22 cellular contexts compared by ENCODE assay signal in the genomic region with DNA sequence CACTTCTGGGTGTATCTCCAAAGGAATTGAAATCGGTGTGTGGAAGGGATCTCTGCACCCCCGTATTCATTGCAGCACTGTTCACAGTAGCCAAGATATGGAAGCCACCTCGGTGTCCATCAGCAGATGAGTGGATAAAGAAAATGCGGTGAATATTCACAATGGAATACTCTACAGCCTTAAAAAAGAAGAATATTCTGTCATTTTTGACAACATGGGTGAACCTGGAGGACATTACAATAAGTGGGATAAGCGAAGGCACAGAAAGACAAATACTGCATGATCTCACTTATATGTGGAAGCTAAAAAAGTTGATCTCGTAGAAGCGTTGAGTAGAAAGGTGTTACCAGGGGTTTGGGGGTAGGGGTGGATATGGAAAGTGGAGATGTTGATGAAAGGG.
"Had no signal": no experiment of that assay in that cellular context is flagged by ENCODE, and none has a peak within 500 bp of the region (broad histone marks: within the 10 kb centered on the region; RNA-seq: fewer than 3 reads in every experiment).

No MANE protein-coding gene starts in this region.

- H3K4me3 ChIP-seq: esophagus squamous epithelium, pancreas, right lobe of liver, stomach, tibial artery had no signal

- H3K4me3 Mint-ChIP-seq: effector memory CD8-positive, alpha-beta T cell; naive thymus-derived CD8-positive, alpha-beta T cell; nephron progenitor cell; stimulated activated effector memory CD8-positive, alpha-beta T cell treated with anti-CD3 and anti-CD28 coated beads, Interleukin-12 subunit alpha, Interleukin-12 subunit beta, amount 100 ng/mL, for 72 hours; type B pancreatic cell had no signal

- H3K4me1 ChIP-seq: right lobe of liver, stomach, tibial artery had no signal

- H3K27ac ChIP-seq: esophagus squamous epithelium, right lobe of liver, tibial artery had no signal

- H3K9me3 Mint-ChIP-seq: effector memory CD8-positive, alpha-beta T cell; naive thymus-derived CD8-positive, alpha-beta T cell; nephron progenitor cell; stimulated activated effector memory CD8-positive, alpha-beta T cell treated with anti-CD3 and anti-CD28 coated beads, Interleukin-12 subunit alpha, Interleukin-12 subunit beta, amount 100 ng/mL, for 72 hours; type B pancreatic cell had no signal

- H3K36me3 ChIP-seq: pancreas, right lobe of liver had no signal

- H3K36me3 Mint-ChIP-seq: stimulated activated effector memory CD8-positive, alpha-beta T cell treated with anti-CD3 and anti-CD28 coated beads, Interleukin-12 subunit alpha, Interleukin-12 subunit beta, amount 100 ng/mL, for 72 hours; type B pancreatic cell had no signal

- H3K9me3 ChIP-seq: esophagus squamous epithelium, pancreas, right lobe of liver, stomach, tibial artery had no signal

- H3K27me3 ChIP-seq: esophagus squamous epithelium, pancreas, right lobe of liver, stomach, tibial artery had no signal

- DNase-seq: cortex of kidney; effector memory CD8-positive, alpha-beta T cell; erythroblast; esophagus squamous epithelium; foreskin melanocyte; mesendoderm; midbrain; naive thymus-derived CD8-positive, alpha-beta T cell; nephron progenitor cell; nucleus accumbens; pancreas; right lobe of liver; small intestine; stimulated activated CD4-positive, alpha-beta T cell treated with anti-CD3 and anti-CD28 coated beads, Interleukin-12 subunit alpha, Interleukin-12 subunit beta, amount 100 ng/mL, for 4 hours; stimulated activated CD4-positive, alpha-beta T cell treated with anti-CD3 and anti-CD28 coated beads, Interleukin-2, amount 100 ng/mL, for 24 hours; stimulated activated CD4-positive, alpha-beta T cell treated with anti-CD3 and anti-CD28 coated beads, Interleukin-4, amount 100 ng/mL, for 24 hours; stimulated activated naive CD4-positive, alpha-beta T cell treated with Interleukin-2 at 50 U/mL for 16 hours; stomach; tibial artery had no signal

- H3K27ac Mint-ChIP-seq: effector memory CD8-positive, alpha-beta T cell; naive thymus-derived CD8-positive, alpha-beta T cell; nephron progenitor cell; stimulated activated effector memory CD8-positive, alpha-beta T cell treated with anti-CD3 and anti-CD28 coated beads, Interleukin-12 subunit alpha, Interleukin-12 subunit beta, amount 100 ng/mL, for 72 hours had no signal

- H3K27me3 Mint-ChIP-seq: effector memory CD8-positive, alpha-beta T cell; naive thymus-derived CD8-positive, alpha-beta T cell; progenitor cell of endocrine pancreas; type B pancreatic cell had no signal

- ATAC-seq: effector memory CD8-positive, alpha-beta T cell; naive thymus-derived CD8-positive, alpha-beta T cell; stimulated activated effector memory CD8-positive, alpha-beta T cell treated with anti-CD3 and anti-CD28 coated beads, Interleukin-12 subunit alpha, Interleukin-12 subunit beta, amount 100 ng/mL, for 72 hours had no signal
